Comparison of ENCODE assay signal across 12 cellular contexts in the genomic region with DNA sequence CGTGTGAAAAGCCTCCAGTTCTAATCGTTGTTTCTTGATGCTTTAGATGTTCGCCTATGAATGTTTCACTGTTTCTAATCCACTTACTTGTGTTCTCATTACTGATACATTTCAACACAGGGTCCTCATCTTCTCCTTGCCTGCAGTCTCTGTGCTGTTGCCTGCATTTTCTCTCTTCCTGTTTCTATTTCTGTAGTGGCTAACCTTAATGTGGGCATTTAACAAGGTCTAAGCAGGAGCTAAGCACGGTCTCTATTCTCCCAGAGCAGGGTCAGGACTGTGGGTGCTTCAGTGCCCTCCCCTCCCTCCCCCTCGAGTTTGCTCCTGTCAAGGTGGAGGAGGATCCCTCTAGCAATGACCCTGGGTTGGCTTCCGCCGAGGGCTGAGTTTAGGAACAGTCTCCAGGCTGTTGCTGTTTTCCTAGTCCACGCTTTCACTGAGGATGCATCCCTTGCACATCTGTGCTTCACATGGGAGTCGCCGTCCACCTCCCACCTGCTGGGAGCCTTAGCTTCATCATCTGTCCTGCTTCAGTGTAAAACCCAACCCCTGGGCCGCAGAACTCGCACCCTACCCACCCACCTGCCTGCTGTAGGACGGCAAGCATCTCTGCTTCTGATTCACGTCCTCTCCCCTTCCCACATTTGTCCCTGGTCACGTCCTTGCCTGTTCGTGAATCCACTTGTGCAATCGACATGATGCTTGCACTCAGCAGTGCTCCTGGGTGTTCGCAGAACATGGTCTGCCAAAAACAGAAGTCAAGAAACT. TPM values are rescaled to one million over a fixed set of nuclear protein-coding genes. Genes with fewer than 3 reads are reported as not detected.
DNase-seq lines count a peak whose midpoint lies in the region; TF ChIP-seq lines count a peak whose summit lies in the region.
"Had no signal": no experiment of that assay in that cellular context is flagged by ENCODE, and none has a peak within 500 bp of the region (broad histone marks: within the 10 kb centered on the region; RNA-seq: fewer than 3 reads in every experiment).

No MANE protein-coding gene starts in this region.

- in situ Hi-C loops in GM13976 (cut with MboI; ENCODE audit: low sequenced_read_pairs, unreplicated experiment), result no loop called here

- no peaks in the 10 kb centered on the region for H3K27me3 ChIP-seq in OCI-LY3 (ENCODE audit: low read depth, low read length)
- no peaks in the 10 kb centered on the region for H3K27me3 ChIP-seq in breast epithelium
- H3K27me3 ChIP-seq: SJSA1 had no signal

- H4K20me1 ChIP-seq in OCI-LY3 (ENCODE audit: insufficient read depth, low read length), result no peaks in the 10 kb centered on the region

- H3K9ac ChIP-seq in OCI-LY3 (ENCODE audit: low read length), result no peak overlapping the region

- H3K79me2 ChIP-seq in OCI-LY3 (ENCODE audit: low read length), result peaks cover 29% of the 10 kb centered on the region

- peak overlapping the region; percentile 32; the same call in 1 of the 2 replicates for H3K4me2 ChIP-seq in OCI-LY3 (ENCODE audit: low read length)

- DNase-seq in AG10803 (ENCODE audit: low read depth), result peak; percentile 13
- DNase-seq in GM13976 (ENCODE audit: low spot score), result peak; percentile 57
- peak; percentile 16 for DNase-seq in globus pallidus (ENCODE audit: low spot score)
- no peak for DNase-seq in GF-D8 (lab: John Stamatoyannopoulos, UW)
- no peak for DNase-seq in SK-N-DZ (ENCODE audit: low spot score)
- DNase-seq in activated CD8-positive, alpha-beta memory T cell treated with anti-CD3 and anti-CD28 coated beads for 24 hours, result no peak
- DNase-seq in breast epithelium (ENCODE audit: low spot score in 2 of 2), result no peak
- DNase-seq: NCI-H524 treated with DMSO at 0.1 percent for 48 hours; stimulated activated naive CD4-positive, alpha-beta T cell had no signal

- TF ChIP-seq CTCF in AG10803 (conservative IDR thresholded peaks at IDR 0.05; ENCODE audit: low read length), result no peak
- TF ChIP-seq CTCF in GM13976 (IDR thresholded peaks at IDR 0.05; ENCODE audit: borderline replicate concordance, control extremely low read depth, extremely low read depth, insufficient read depth, missing control alignments), result no peak
- no peak for TF ChIP-seq CTCF in OCI-LY3 (IDR thresholded peaks at IDR 0.05; ENCODE audit: low read depth, low read length)
- no peak for TF ChIP-seq CTCF in breast epithelium (IDR thresholded peaks at IDR 0.05)

- H3K4me1 ChIP-seq in OCI-LY3 (ENCODE audit: low read length), result peaks cover 22% of the 10 kb centered on the region
- H3K4me1 ChIP-seq in breast epithelium, result peaks cover 0 to 6% of the 10 kb centered on the region in 2 donors
- H3K4me1 ChIP-seq: HAP-1 had no signal

- H3K27ac ChIP-seq in OCI-LY3 (ENCODE audit: low read length) (no peak overlapping the region), breast epithelium (no peak overlapping the region)
- H3K27ac ChIP-seq: SJSA1 had no signal

- no peak for TF ChIP-seq POLR2A in breast epithelium (IDR thresholded peaks at IDR 0.05)

- H3K9me3 ChIP-seq in OCI-LY3 (ENCODE audit: insufficient read depth, low read length), result no peaks in the 10 kb centered on the region
- H3K9me3 ChIP-seq in breast epithelium, result no peaks in the 10 kb centered on the region
- H3K9me3 ChIP-seq: HAP-1, SJSA1 had no signal

- intact Hi-C loops in breast epithelium (cut with DNase I; ENCODE audit: low total_unique reads), result no loop called here

- no peak overlapping the region for H3K4me3 ChIP-seq in AG10803 (ENCODE audit: low read length)
- no peak overlapping the region for H3K4me3 ChIP-seq in OCI-LY3 (ENCODE audit: low read length)
- no peak overlapping the region for H3K4me3 ChIP-seq in breast epithelium
- H3K4me3 ChIP-seq: HAP-1, SJSA1 had no signal

- H2AFZ ChIP-seq in OCI-LY3 (ENCODE audit: low read depth, low read length), result no peak overlapping the region

- H3K36me3 ChIP-seq in OCI-LY3 (replicated peaks; ENCODE audit: low read depth, low read length) (no peaks in the 10 kb centered on the region), breast epithelium (no peaks in the 10 kb centered on the region)
- H3K36me3 ChIP-seq: HAP-1 had no signal

RNA-seq across cellular contexts. Expression of a gene that starts 2.4 kb away (rescaled TPM):
- 17.0 and 18.3 TPM in 2 replicates for polyA plus RNA-seq in SK-N-DZ (2014; cell fraction: cytosol; rRNA removed)
- 31.7 and 46.3 TPM in 2 replicates for polyA plus RNA-seq in SK-N-DZ (2014; cell fraction: nucleus; rRNA removed)
- 10 to 100 TPM; 49.8 to 63.7 (median 53.3) TPM for total RNA-seq in breast epithelium

Comparison
In these comparisons a context has a peak if more than half of its experiments do, and no peak if none do; other contexts are left out.
1. DNase-seq: peak in AG10803 (single experiment), GM13976 (single experiment) and globus pallidus (single experiment); none in GF-D8 (single experiment), SK-N-DZ (single experiment), activated CD8-positive, alpha-beta memory T cell treated with anti-CD3 and anti-CD28 coated beads for 24 hours (single experiment) and breast epithelium (0 of 2).